ENCODE assay signal across 1 cellular context in the genomic region with DNA sequence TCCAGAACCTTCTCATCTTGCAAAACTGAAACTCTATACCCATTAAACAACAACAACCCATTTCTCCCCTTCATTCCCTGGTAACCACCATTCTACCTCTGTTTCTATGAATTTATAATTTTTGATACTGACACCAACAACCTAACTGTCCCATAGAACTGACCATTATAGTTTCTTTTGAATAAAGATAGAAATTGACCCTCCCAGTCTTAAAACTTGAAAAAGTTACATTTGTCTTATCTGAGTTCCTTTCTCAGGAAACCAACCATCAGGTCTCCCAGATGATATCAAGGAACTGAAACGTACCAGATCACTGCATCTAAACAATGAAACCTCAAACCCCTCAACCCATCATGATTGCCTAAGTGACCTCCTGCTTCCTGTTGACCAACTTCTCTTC.
TF ChIP-seq lines count a peak whose summit lies in the region.

No MANE protein-coding gene starts in this region.

TF ChIP-seq in GM12878, 131 proteins besides CTCF, POLR2A, EP300 and RAD21:
- TF ChIP-seq, protein P1, sequence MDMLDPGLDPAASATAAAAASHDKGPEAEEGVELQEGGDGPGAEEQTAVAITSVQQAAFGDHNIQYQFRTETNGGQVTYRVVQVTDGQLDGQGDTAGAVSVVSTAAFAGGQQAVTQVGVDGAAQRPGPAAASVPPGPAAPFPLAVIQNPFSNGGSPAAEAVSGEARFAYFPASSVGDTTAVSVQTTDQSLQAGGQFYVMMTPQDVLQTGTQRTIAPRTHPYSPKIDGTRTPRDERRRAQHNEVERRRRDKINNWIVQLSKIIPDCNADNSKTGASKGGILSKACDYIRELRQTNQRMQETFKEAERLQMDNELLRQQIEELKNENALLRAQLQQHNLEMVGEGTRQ (IDR thresholded peaks at IDR 0.05; ENCODE audit: borderline replicate concordance, low read depth, low read length) = no peak
- TF ChIP-seq CHD1 (IDR thresholded peaks at IDR 0.05; ENCODE audit: low read depth, low read length) = no peak
